Comparison of ENCODE assay signal across 1 cellular context in genomic region chr7:129577881-129578462, GRCh38.
TF ChIP-seq lines count a peak whose summit lies in the region.

No MANE protein-coding gene starts in this region.

TF ChIP-seq in K562, 482 proteins besides CTCF, POLR2A, EP300 and RAD21 (continued from another document and continues in another):
- TF ChIP-seq ZNF407 (IDR thresholded peaks at IDR 0.05; ENCODE audit: low read depth) (no peak), HNRNPUL1 (IDR thresholded peaks at IDR 0.05; ENCODE audit: low read length) (no peak), ZNF764 (CRISPR knock-in tag; IDR thresholded peaks at IDR 0.05; ENCODE audit: low read depth) (no peak), UBTF (IDR thresholded peaks at IDR 0.05; ENCODE audit: borderline replicate concordance in 1 of 2, low read depth in 2 of 2, low read length in 2 of 2) (no peak), TAF1 (IDR thresholded peaks at IDR 0.05; ENCODE audit: control insufficient read depth, extremely low read depth, insufficient read depth, low read length, severe bottlenecking) (no peak), ZBTB34 (CRISPR knock-in tag; IDR thresholded peaks at IDR 0.05) (no peak), CBFA2T3 (IDR thresholded peaks at IDR 0.05) (peak; percentile 52), CSDE1 (IDR thresholded peaks at IDR 0.05) (no peak), TCF3 (CRISPR knock-in tag; IDR thresholded peaks at IDR 0.05) (peak; percentile 52), ATF3 (IDR thresholded peaks at IDR 0.05) (no peak), ATF3 (CRISPR knock-in tag; conservative IDR thresholded peaks at IDR 0.05) (no peak), ARNT (IDR thresholded peaks at IDR 0.05) (0 out of 4 replicates have a peak, but pooled peaks of 1 of the 2 experiments have one; percentile 33), TFE3 (CRISPR knock-in tag; IDR thresholded peaks at IDR 0.05) (no peak), TRIM28 (IDR thresholded peaks at IDR 0.05) (peak; percentile 86; the same call in 1 of the 2 replicates), SMC3 (conservative IDR thresholded peaks at IDR 0.05; ENCODE audit: insufficient read depth, low read depth, low read length) (no peak), ZNF197 (CRISPR knock-in tag; IDR thresholded peaks at IDR 0.05; ENCODE audit: low read depth) (no peak), PCBP1 (IDR thresholded peaks at IDR 0.05; ENCODE audit: low read depth, low read length, poor library complexity, severe bottlenecking) (no peak), KLF6 (CRISPR knock-in tag; IDR thresholded peaks at IDR 0.05; ENCODE audit: borderline replicate concordance) (no peak), TRIM24 (IDR thresholded peaks at IDR 0.05) (peak in 1 of 2 experiments; percentile 74; a peak in 2 of 4 replicates), HDGF (IDR thresholded peaks at IDR 0.05) (no peak), ATF1 (CRISPR knock-in tag; IDR thresholded peaks at IDR 0.05) (no peak), ATF1 (tag; IDR thresholded peaks at IDR 0.05) (no peak), ZNF436 (CRISPR knock-in tag; IDR thresholded peaks at IDR 0.05) (no peak), ARID1B (IDR thresholded peaks at IDR 0.05) (peak; percentile 33; the same call in 1 of the 2 replicates), LEF1 (IDR thresholded peaks at IDR 0.05) (no peak), NFRKB (IDR thresholded peaks at IDR 0.05; ENCODE audit: low read depth) (no peak), ZFPM2 (CRISPR knock-in tag; IDR thresholded peaks at IDR 0.05) (no peak), SMARCC2 (IDR thresholded peaks at IDR 0.05; ENCODE audit: low read depth) (no peak), SRF (CRISPR knock-in tag; IDR thresholded peaks at IDR 0.05) (no peak; a peak in 1 of 4 replicates), CHCHD3 (CRISPR knock-in tag; IDR thresholded peaks at IDR 0.05) (no peak), STAT6 (CRISPR knock-in tag; IDR thresholded peaks at IDR 0.05) (no peak)
